In the genomic region with DNA sequence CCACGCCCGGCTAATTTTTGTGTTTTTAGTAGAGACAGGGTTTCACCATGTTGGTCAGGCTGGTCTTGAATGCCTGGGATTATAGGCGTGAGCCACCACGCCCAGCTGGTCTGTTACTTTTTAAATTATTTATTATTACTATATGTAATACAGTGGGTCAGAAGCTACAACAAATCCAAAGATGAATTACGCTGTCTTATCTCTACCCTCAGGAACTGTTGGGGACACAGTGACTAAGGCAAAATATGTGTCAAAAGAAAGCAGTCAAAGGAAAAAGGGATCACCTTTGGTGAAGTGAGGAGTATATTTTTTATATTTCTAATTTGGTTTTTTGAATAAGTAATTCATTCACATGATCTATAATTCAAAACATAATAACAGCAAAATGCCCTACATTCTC, we compare ENCODE assay signal across 13 cellular contexts. TPM values are rescaled to one million over a fixed set of nuclear protein-coding genes. Genes with fewer than 3 reads are reported as not detected.
DNase-seq lines count a peak whose midpoint lies in the region; ATAC-seq and TF ChIP-seq lines count a peak whose summit lies in the region.
"Had no signal": no experiment of that assay in that cellular context is flagged by ENCODE, and none has a peak within 500 bp of the region (broad histone marks: within the 10 kb centered on the region; RNA-seq: fewer than 3 reads in every experiment).

No MANE protein-coding gene starts in this region.

- 89 to 95% methylated on average over 5 of the region's 5 CpGs for WGBS in tibial nerve, 2 donors

- no peaks in the 10 kb centered on the region for H3K36me3 Mint-ChIP-seq in MCF 10A (ENCODE audit: insufficient read depth, unreplicated experiment)

- no peaks in the 10 kb centered on the region for H3K27me3 Mint-ChIP-seq in MCF 10A (ENCODE audit: insufficient read depth, unreplicated experiment)

- no peaks in the 10 kb centered on the region for H3K9me3 Mint-ChIP-seq in MCF 10A (ENCODE audit: unreplicated experiment)

- no peak overlapping the region for H3K4me3 Mint-ChIP-seq in MCF 10A (ENCODE audit: unreplicated experiment)

- H3K4me1 ChIP-seq in breast epithelium (no peaks in the 10 kb centered on the region), left lung (peaks cover 25 to 60% of the 10 kb centered on the region in 2 donors), tibial nerve (peaks cover 0 to 64% (median 37%) of the 10 kb centered on the region in 4 donors)
- H3K4me1 ChIP-seq: BE2C had no signal

- no peak for TF ChIP-seq EP300 in tibial nerve (IDR thresholded peaks at IDR 0.05)

- H3K27me3 ChIP-seq in breast epithelium (no peaks in the 10 kb centered on the region), left lung (no peaks in the 10 kb centered on the region), tibial nerve (no peaks in the 10 kb centered on the region)
- H3K27me3 ChIP-seq: BE2C, esophagus squamous epithelium had no signal

- H3K27ac Mint-ChIP-seq in MCF 10A (ENCODE audit: low read depth, unreplicated experiment): peak overlapping the region; percentile 32

- H3K27ac ChIP-seq in breast epithelium: peak overlapping the region in 1 of 2 donors; percentile 40
- H3K27ac ChIP-seq in VCaP: peak overlapping the region; percentile 94
- H3K27ac ChIP-seq in left lung: peak overlapping the region; percentile 24 to 93
- peak overlapping the region in 3 of 4 donors; percentile 14 to 99 (median 44) for H3K27ac ChIP-seq in tibial nerve

- TF ChIP-seq CTCF in MCF 10A (IDR thresholded peaks at IDR 0.05; ENCODE audit: unreplicated experiment): no peak
- no peak for TF ChIP-seq CTCF in breast epithelium (IDR thresholded peaks at IDR 0.05)
- no peak for TF ChIP-seq CTCF in VCaP (conservative IDR thresholded peaks at IDR 0.05)
- no peak for TF ChIP-seq CTCF in left lung (IDR thresholded peaks at IDR 0.05)
- no peak for TF ChIP-seq CTCF in tibial nerve (IDR thresholded peaks at IDR 0.05)

- no peaks in the 10 kb centered on the region for H3K9me3 ChIP-seq in breast epithelium
- H3K9me3 ChIP-seq in left lung: no peaks in the 10 kb centered on the region
- no peaks in the 10 kb centered on the region for H3K9me3 ChIP-seq in tibial nerve
- H3K9me3 ChIP-seq: BE2C, esophagus squamous epithelium had no signal

- no TSS peak for BruUV-seq in MCF 10A (replicated peaks; lab: Mats Ljungman, UMichigan)

- POLR2A ChIA-PET in MCF 10A (lab: Yijun Ruan, JAX): interaction anchor here (0.8 to 6.9 kb wide), 8 partner anchors 8 to 372 kb away, joined by 3 to 68 read pairs (median 4); no protein-coding TSS in a partner anchor

- CTCF ChIA-PET in MCF 10A (lab: Yijun Ruan, JAX): interaction anchor here (0.6 to 2.3 kb wide), 5 partner anchors 9 to 381 kb away, joined by 3 to 12 read pairs (median 6); no protein-coding TSS in a partner anchor

- no peak for ATAC-seq in left lung
- no peak for ATAC-seq in GM18498 (IDR thresholded peaks at IDR 0.05; ENCODE audit: unreplicated experiment)
- no peak for ATAC-seq in HG03135 (IDR thresholded peaks at IDR 0.05; ENCODE audit: unreplicated experiment)

- intact Hi-C loops in MCF 10A (cut with micrococcal nuclease) (loop anchor here (10.0 kb wide), 1 partner anchor 180 kb away; a partner anchor contains a TSS), breast epithelium (cut with DNase I; ENCODE audit: low total_unique reads) (no loop called here), left lung (cut with DNase I) (no loop called here)

- H3K36me3 ChIP-seq in breast epithelium (no peaks in the 10 kb centered on the region), left lung (no peaks in the 10 kb centered on the region), tibial nerve (no peaks in the 10 kb centered on the region)
- H3K36me3 ChIP-seq: BE2C, esophagus squamous epithelium had no signal

- TF ChIP-seq POLR2A in breast epithelium (IDR thresholded peaks at IDR 0.05) (no peak), tibial nerve (IDR thresholded peaks at IDR 0.05) (no peak)

- no peak overlapping the region for H3K4me3 ChIP-seq in breast epithelium
- no peak overlapping the region for H3K4me3 ChIP-seq in left lung
- H3K4me3 ChIP-seq in tibial nerve: no peak overlapping the region
- H3K4me3 ChIP-seq: esophagus squamous epithelium, smooth muscle cell had no signal

- peaks cover 2% of the 10 kb centered on the region for H3K4me1 Mint-ChIP-seq in MCF 10A (ENCODE audit: insufficient read depth, unreplicated experiment)

- no peak for DNase-seq in MCF 10A (ENCODE audit: unreplicated experiment)
- DNase-seq in breast epithelium (ENCODE audit: low spot score in 2 of 2): no peak
- DNase-seq in left lung: no peak
- no peak for DNase-seq in tibial nerve (ENCODE audit: low spot score in 2 of 2)
- no peak for DNase-seq in SW 1271 (lab: John Stamatoyannopoulos, UW)
- DNase-seq: BE2C, caudate nucleus, esophagus squamous epithelium, KBM-7 had no signal

RNA-seq across cellular contexts. Expression of a gene that starts 4.6 kb away (rescaled TPM):
- total RNA-seq in MCF 10A (2022) (54.6 and 71.3 TPM in 2 replicates), breast epithelium (10 to 100 TPM; 45.6 to 81.5 (median 54.1) TPM), left lung (10 to 100 TPM; 62.3 to 66.5 TPM), tibial nerve (10 to 100 TPM; 28.9 to 67.7 (median 34.0) TPM)
